27 cellular contexts compared by ENCODE assay signal in genomic region chr1:187167555-187167954, GRCh38.
DNase-seq lines count a peak whose midpoint lies in the region; ATAC-seq and TF ChIP-seq lines count a peak whose summit lies in the region.
"Had no signal": no experiment of that assay in that cellular context is flagged by ENCODE, and none has a peak within 500 bp of the region (broad histone marks: within the 10 kb centered on the region; RNA-seq: fewer than 3 reads in every experiment).

No MANE protein-coding gene starts in this region.

- DNase-seq in SK-N-SH = peak; percentile 21
- DNase-seq: 8988T; ACHN; AML-193; BE2C; C1 segment of cervical spinal cord; Caco-2; Calu3; CD4-positive, alpha-beta memory T cell; CD4-positive, alpha-beta T cell; CD4-positive, CD25-positive, alpha-beta regulatory T cell; CD8-positive, alpha-beta memory T cell; CD8-positive, alpha-beta T cell; COR-L47; DMS 273 treated with DMSO at 0.1 percent for 48 hours; DMS153; DMS53; DMS79; DMS79 treated with DMSO at 0.1 percent for 48 hours; DND-41; EL had no signal

- H3K36me3 ChIP-seq in SK-N-SH (replicated peaks in 1 of 2; ENCODE audit: control insufficient read depth in 1 of 2, insufficient read depth in 2 of 2, low read length in 1 of 2) = no peaks in the 10 kb centered on the region
- H3K36me3 ChIP-seq: BE2C; BLaER1; BLaER1 treated with 17β-estradiol and CSF1 and Interleukin-3, amounts not matched to agents 10 nM and 100 nM had no signal

- H3K9me3 ChIP-seq in SK-N-SH = no peaks in the 10 kb centered on the region
- H3K9me3 ChIP-seq: A549, BE2C, Caco-2 had no signal

- H3K4me3 ChIP-seq in SK-N-SH (ENCODE audit: low read depth in 2 of 2, low read length in 1 of 2) = no peak overlapping the region
- H3K4me3 ChIP-seq: A549; BLaER1; BLaER1 treated with 17β-estradiol and CSF1 and Interleukin-3, amounts not matched to agents 10 nM and 100 nM had no signal

- H2AFZ ChIP-seq in SK-N-SH (ENCODE audit: low read depth) = no peak overlapping the region

- no peaks in the 10 kb centered on the region for H3F3A ChIP-seq in SK-N-SH (replicated peaks; ENCODE audit: insufficient read depth)

- H3K9me2 ChIP-seq in SK-N-SH = no peaks in the 10 kb centered on the region

- no peaks in the 10 kb centered on the region for H3K79me2 ChIP-seq in SK-N-SH (ENCODE audit: insufficient read depth)

- TF ChIP-seq RAD21 in SK-N-SH (IDR thresholded peaks at IDR 0.05; ENCODE audit: low read length) = no peak

- POLR2A ChIA-PET in SK-N-SH (lab: Yijun Ruan, JAX) = no interaction called here

- CTCF ChIA-PET in SK-N-SH (lab: Yijun Ruan, JAX) = interaction anchor here (0.6 kb wide), 1 partner anchor 26 kb away, joined by 3 read pairs; no protein-coding TSS in a partner anchor

- peaks cover 0 to 2% of the 10 kb centered on the region in 2 experiments; a peak in 1 of 4 replicates for H3K4me1 ChIP-seq in SK-N-SH (ENCODE audit: control insufficient read depth in 1 of 2, insufficient read depth in 2 of 2, low read depth in 1 of 2, low read length in 1 of 2)
- H3K4me1 ChIP-seq: A549; BLaER1; BLaER1 treated with 17β-estradiol and CSF1 and Interleukin-3, amounts not matched to agents 10 nM and 100 nM; Caco-2 had no signal

- H3K9ac ChIP-seq in SK-N-SH = no peak overlapping the region
- H3K9ac ChIP-seq: BLaER1; BLaER1 treated with 17β-estradiol and CSF1 and Interleukin-3, amounts not matched to agents 10 nM and 100 nM had no signal

- no peaks in the 10 kb centered on the region for H4K20me1 ChIP-seq in SK-N-SH (ENCODE audit: insufficient read depth)
- H4K20me1 ChIP-seq: BLaER1; BLaER1 treated with 17β-estradiol and CSF1 and Interleukin-3, amounts not matched to agents 10 nM and 100 nM had no signal

- no peaks in the 10 kb centered on the region for H3K27me3 ChIP-seq in SK-N-SH (ENCODE audit: insufficient read depth)
- H3K27me3 ChIP-seq: BE2C; BLaER1; BLaER1 treated with 17β-estradiol and CSF1 and Interleukin-3, amounts not matched to agents 10 nM and 100 nM had no signal

- no peak for TF ChIP-seq CTCF in SK-N-SH (IDR thresholded peaks at IDR 0.05)

- TF ChIP-seq EP300 in SK-N-SH (IDR thresholded peaks at IDR 0.05; ENCODE audit: borderline replicate concordance in 1 of 2, low read depth in 1 of 2, low read length in 1 of 2) = peak in 1 of 2 experiments; percentile 85; a peak in 2 of 4 replicates

- H3K4me2 ChIP-seq in SK-N-SH = no peak overlapping the region
- H3K4me2 ChIP-seq: A549; BLaER1; BLaER1 treated with 17β-estradiol and CSF1 and Interleukin-3, amounts not matched to agents 10 nM and 100 nM had no signal

- peak overlapping the region in 1 of 2 experiments; percentile 56; a peak in 2 of 4 replicates for H3K27ac ChIP-seq in SK-N-SH (ENCODE audit: low read depth in 2 of 2, low read length in 1 of 2)
- H3K27ac ChIP-seq: 22Rv1; A549; BLaER1; BLaER1 treated with 17β-estradiol and CSF1 and Interleukin-3, amounts not matched to agents 10 nM and 100 nM; C4-2B had no signal

- no peak for ATAC-seq in SK-N-SH treated with all-trans-retinoic acid at 6 μM for 48 hours
- ATAC-seq: A549; CD8-positive, alpha-beta T cell had no signal

TF ChIP-seq in SK-N-SH, 30 proteins besides CTCF, POLR2A, EP300 and RAD21:
- TF ChIP-seq CHD2 (IDR thresholded peaks at IDR 0.05; ENCODE audit: low read length, partially characterized antibody) (no peak), NRF1 (IDR thresholded peaks at IDR 0.05; ENCODE audit: low read depth, low read length) (peak; percentile 25; the same call in 1 of the 2 replicates), FOXJ3 (CRISPR knock-in tag; IDR thresholded peaks at IDR 0.05) (peak; percentile 69; the same call in 1 of the 2 replicates), GATA2 (CRISPR knock-in tag; IDR thresholded peaks at IDR 0.05) (peak; percentile 76), TAF1 (IDR thresholded peaks at IDR 0.05; ENCODE audit: borderline replicate concordance, low read depth, low read length) (no peak), RFX5 (IDR thresholded peaks at IDR 0.05; ENCODE audit: low read length) (0 out of 2 replicates have a peak, but pooled peaks have one; percentile 10), FOSL2 (IDR thresholded peaks at IDR 0.05; ENCODE audit: borderline replicate concordance, low read depth) (no peak), RCOR1 (IDR thresholded peaks at IDR 0.05; ENCODE audit: low read length) (peak; percentile 70; the same call in 1 of the 2 replicates), MXI1 (IDR thresholded peaks at IDR 0.05; ENCODE audit: low read depth, low read length) (peak; percentile 36; the same call in 1 of the 2 replicates)
TF ChIP-seq in SK-N-SH: peak in this region for 6.

TF ChIP-seq in SK-N-SH treated with all-trans-retinoic acid at 6 μM for 48 hours, 23 proteins besides CTCF, POLR2A, EP300 and RAD21:
- TF ChIP-seq PPARA (CRISPR knock-in tag; IDR thresholded peaks at IDR 0.05; ENCODE audit: borderline replicate concordance) (no peak), CSDC2 (CRISPR knock-in tag; IDR thresholded peaks at IDR 0.05) (no peak), TCF4 (CRISPR knock-in tag; IDR thresholded peaks at IDR 0.05; ENCODE audit: borderline replicate concordance) (no peak; the same call in 1 of the 2 replicates), ZC3H10 (CRISPR knock-in tag; IDR thresholded peaks at IDR 0.05) (no peak), CREB5 (CRISPR knock-in tag; IDR thresholded peaks at IDR 0.05; ENCODE audit: low read depth) (no peak), BACH2 (CRISPR knock-in tag; IDR thresholded peaks at IDR 0.05; ENCODE audit: borderline replicate concordance) (no peak), GLIS3 (CRISPR knock-in tag; IDR thresholded peaks at IDR 0.05) (no peak), ZNF8 (CRISPR knock-in tag; IDR thresholded peaks at IDR 0.05) (no peak), SNAI2 (CRISPR knock-in tag; IDR thresholded peaks at IDR 0.05) (no peak)
TF ChIP-seq in SK-N-SH treated with all-trans-retinoic acid at 6 μM for 48 hours: peak in this region for 0.
